8 cellular contexts compared by ENCODE assay signal in the genomic region with DNA sequence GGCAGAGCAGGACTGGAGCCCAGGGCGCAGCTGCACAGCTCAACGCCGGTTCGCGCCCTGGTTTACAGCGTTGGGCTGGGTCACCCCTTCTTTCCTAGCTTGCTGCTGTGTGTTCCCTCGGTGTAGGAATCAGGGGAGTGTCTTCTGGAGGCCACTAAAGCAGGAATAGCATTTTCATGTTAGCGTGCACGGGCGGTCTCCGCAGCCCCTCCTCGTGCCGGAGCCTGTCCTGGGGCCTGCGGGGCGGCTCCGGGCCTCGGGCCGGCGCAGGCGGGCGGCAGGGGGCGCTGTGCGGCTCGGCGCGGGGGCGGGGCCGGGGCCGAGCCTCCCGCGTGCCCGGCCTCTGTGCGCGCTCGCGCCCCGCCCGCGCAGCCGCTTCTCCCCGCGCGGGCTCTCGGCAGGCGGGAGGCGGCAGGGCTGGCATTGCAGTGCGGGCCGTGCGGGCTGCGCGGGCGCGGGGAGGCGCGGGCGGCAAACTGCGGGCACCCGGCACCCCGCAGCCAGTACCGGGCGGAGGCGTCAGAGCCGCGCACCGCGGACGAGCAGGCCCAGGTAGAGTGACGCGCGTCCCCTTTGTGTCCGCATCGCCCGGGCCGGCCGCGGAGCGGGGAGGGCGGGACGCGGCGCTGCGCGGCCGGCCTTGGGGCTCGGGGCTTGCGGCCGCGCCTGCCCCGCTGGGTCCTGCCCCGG. TPM values are rescaled to one million over a fixed set of nuclear protein-coding genes. Genes with fewer than 3 reads are reported as not detected.
A peak's percentile ranks its signal among the peaks of the same experiment; 100 is the strongest.
DNase-seq lines count a peak whose midpoint lies in the region; ATAC-seq and TF ChIP-seq lines count a peak whose summit lies in the region.

A gene with protein sequence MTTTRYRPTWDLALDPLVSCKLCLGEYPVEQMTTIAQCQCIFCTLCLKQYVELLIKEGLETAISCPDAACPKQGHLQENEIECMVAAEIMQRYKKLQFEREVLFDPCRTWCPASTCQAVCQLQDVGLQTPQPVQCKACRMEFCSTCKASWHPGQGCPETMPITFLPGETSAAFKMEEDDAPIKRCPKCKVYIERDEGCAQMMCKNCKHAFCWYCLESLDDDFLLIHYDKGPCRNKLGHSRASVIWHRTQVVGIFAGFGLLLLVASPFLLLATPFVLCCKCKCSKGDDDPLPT (plus strand): TSS at position 342 of the 690 bp plus-strand sequence. CDS start 79,515 bp downstream, outside the sequence.

- H4K8ac ChIP-seq in trophoblast cell (ENCODE audit: low read depth, low read length): peak within 1 kb of the TSS; percentile 87

- no peaks in the 10 kb centered on the region for H3K9me3 Mint-ChIP-seq in activated naive CD4-positive, alpha-beta T cell treated with anti-CD3 and anti-CD28 coated beads, Interleukin-2, amount 50 U/mL, for 72 hours

- peak within 1 kb of the TSS; percentile 82 for H4K12ac ChIP-seq in trophoblast cell (ENCODE audit: low read depth, low read length)

- peak in 1 of 4 donors; percentile 54 for TF ChIP-seq POLR2A in upper lobe of left lung (IDR thresholded peaks at IDR 0.05)

- no CpG with 5 or more reads among the region's 90 CpGs for WGBS in trophoblast cell (ENCODE audit: extremely low coverage, insufficient coverage, insufficient read length)
- WGBS in upper lobe of left lung, 2 donors: 15% methylated on average over 17 of the region's 90 CpGs; no CpG with 5 or more reads in 1 of the 2 donors

- DNase-seq in Caki2 (ENCODE audit: low read depth) (peak; percentile 64), HUDEP-2 (lab: John Stamatoyannopoulos, UW; ENCODE audit: unreplicated experiment in 76 of 76) (peak in 51 of 76 experiments; percentile 10 to 71 (median 46)), SK-N-DZ (ENCODE audit: low spot score) (peak; percentile 57), Right ventricle myocardium superior (peak; percentile 80), trophoblast cell (peak; percentile 88 to 91), upper lobe of left lung (peak; percentile 69 to 96)
- DNase-seq in activated naive CD4-positive, alpha-beta T cell treated with anti-CD3 and anti-CD28 coated beads, Interleukin-2, amount 50 U/mL, for 72 hours (ENCODE audit: low spot score in 2 of 2): peak; percentile 81 to 91

- peak; percentile 77 for ATAC-seq in GM21360 (IDR thresholded peaks at IDR 0.05; ENCODE audit: unreplicated experiment)
- peak; percentile 58 to 76 for ATAC-seq in activated naive CD4-positive, alpha-beta T cell treated with anti-CD3 and anti-CD28 coated beads, Interleukin-2, amount 50 U/mL, for 72 hours
- ATAC-seq in Right ventricle myocardium superior (ENCODE audit: poor library complexity): peak; percentile 84
- peak; percentile 85 to 95 for ATAC-seq in upper lobe of left lung (ENCODE audit: low FRiP score in 2 of 2)

- H2AK5ac ChIP-seq in trophoblast cell (ENCODE audit: low read length): no peak within 1 kb of the TSS

- H3K27ac Mint-ChIP-seq in activated naive CD4-positive, alpha-beta T cell treated with anti-CD3 and anti-CD28 coated beads, Interleukin-2, amount 50 U/mL, for 72 hours: peak within 1 kb of the TSS; percentile 87 to 95

- H3K14ac ChIP-seq in trophoblast cell (ENCODE audit: low read length): peak within 1 kb of the TSS; percentile 71

- no peak within 1 kb of the TSS for H2BK5ac ChIP-seq in trophoblast cell (ENCODE audit: low read depth, low read length, poor library complexity)

- H2AFZ ChIP-seq in trophoblast cell (ENCODE audit: insufficient read depth, low read length, poor library complexity): peak within 1 kb of the TSS; percentile 82

- in situ Hi-C loops in Caki2 (cut with HindIII; ENCODE audit: low pct_unique_long_range_greater_than_20kb, low sequenced_read_pairs): no loop called here

- TF ChIP-seq CTCF in upper lobe of left lung (IDR thresholded peaks at IDR 0.05): peak; percentile 63 to 81 (median 72)

- peaks cover 8% of the 10 kb centered on the region for H3K79me1 ChIP-seq in trophoblast cell (ENCODE audit: low read length)

- H3K27ac ChIP-seq in trophoblast cell (ENCODE audit: low read depth, low read length) (no peak within 1 kb of the TSS), upper lobe of left lung (peak within 1 kb of the TSS; percentile 59 to 91 (median 73))

- H3K4me3 ChIP-seq in trophoblast cell (ENCODE audit: low read depth, low read length) (peak within 1 kb of the TSS; percentile 90), upper lobe of left lung (peak within 1 kb of the TSS; percentile 44 to 86 (median 82))

- H3K4me2 ChIP-seq in trophoblast cell (ENCODE audit: low read length): peak within 1 kb of the TSS; percentile 92

- H3K23ac ChIP-seq in trophoblast cell (ENCODE audit: low read length): no peak within 1 kb of the TSS

- intact Hi-C loops in Right ventricle myocardium superior (cut with DNase I): loop anchor here (5.0 to 10.0 kb wide), 3 partner anchors 48 to 125 kb away; no protein-coding TSS in a partner anchor

- H4K91ac ChIP-seq in trophoblast cell (ENCODE audit: low read depth, low read length): peak within 1 kb of the TSS; percentile 78

- peaks cover 4% of the 10 kb centered on the region for H3K79me2 ChIP-seq in trophoblast cell (ENCODE audit: control insufficient read depth, insufficient read depth, low read length, poor library complexity)

- H3K18ac ChIP-seq in trophoblast cell (ENCODE audit: low read length): peak within 1 kb of the TSS; percentile 73

- H3K4ac ChIP-seq in trophoblast cell (ENCODE audit: low read depth, low read length): peak within 1 kb of the TSS; percentile 69

- peaks cover 9 to 10% of the 10 kb centered on the region in 2 experiments for H3K4me1 ChIP-seq in trophoblast cell (ENCODE audit: control insufficient read depth in 1 of 2, insufficient read depth in 2 of 2, low read length in 2 of 2)
- H3K4me1 ChIP-seq in upper lobe of left lung: peaks cover 9 to 18% (median 12%) of the 10 kb centered on the region in 4 donors

- peaks cover 27 to 39% of the 10 kb centered on the region in 2 donors for H3K36me3 Mint-ChIP-seq in activated naive CD4-positive, alpha-beta T cell treated with anti-CD3 and anti-CD28 coated beads, Interleukin-2, amount 50 U/mL, for 72 hours

- peak within 1 kb of the TSS; percentile 57 for H2BK120ac ChIP-seq in trophoblast cell (ENCODE audit: insufficient read depth, low read length, poor library complexity)

- no peaks in the 10 kb centered on the region for H3K27me3 ChIP-seq in trophoblast cell (ENCODE audit: insufficient read depth, low read length)
- no peaks in the 10 kb centered on the region for H3K27me3 ChIP-seq in upper lobe of left lung

- TF ChIP-seq EP300 in upper lobe of left lung (IDR thresholded peaks at IDR 0.05): no peak

- H3K9ac ChIP-seq in trophoblast cell (ENCODE audit: low read length): peak within 1 kb of the TSS; percentile 64

- H3K9me3 ChIP-seq in trophoblast cell (ENCODE audit: insufficient read depth, low read depth, low read length) (no peaks in the 10 kb centered on the region), upper lobe of left lung (no peaks in the 10 kb centered on the region)

- H3K36me3 ChIP-seq in trophoblast cell (ENCODE audit: control insufficient read depth in 1 of 2, insufficient read depth in 2 of 2, low read length in 2 of 2) (no peaks in the 10 kb centered on the region), upper lobe of left lung (no peaks in the 10 kb centered on the region)

- no peak within 1 kb of the TSS for H2BK12ac ChIP-seq in trophoblast cell (ENCODE audit: low read length)

RNA-seq across cellular contexts. Expression of the gene that starts here (rescaled TPM):
- total RNA-seq in Caki2 (2014; rRNA removed; shearing (Covaris generic); ENCODE audit: low replicate concordance): 5.0 and 19.5 TPM in 2 replicates
- polyA plus RNA-seq in SK-N-DZ (2014; cell fraction: cytosol; rRNA removed): 46.9 and 51.9 TPM in 2 replicates
- 41.2 and 42.1 TPM in 2 replicates for polyA plus RNA-seq in SK-N-DZ (2014; cell fraction: nucleus; rRNA removed)
- 10 to 100 TPM; 49.3 to 57.5 TPM for total RNA-seq in activated naive CD4-positive, alpha-beta T cell treated with anti-CD3 and anti-CD28 coated beads, Interleukin-2, amount 50 U/mL, for 72 hours
- 14.5 TPM for total RNA-seq in Right ventricle myocardium superior
- polyA plus RNA-seq in trophoblast cell (2013): 9.2 and 9.3 TPM in 2 replicates
- total RNA-seq in upper lobe of left lung: 10 to 100 TPM in 5 of 6 donors, 1 to 10 TPM in 1; 9.9 to 20.7 (median 13.4) TPM
